Comparison of ENCODE assay signal across 1 cellular context in genomic region chr2:207044963-207045362, GRCh38.
A peak's percentile ranks its signal among the peaks of the same experiment; 100 is the strongest.
TF ChIP-seq lines count a peak whose summit lies in the region.

No MANE protein-coding gene starts in this region.

TF ChIP-seq in HepG2, 621 proteins besides CTCF, POLR2A, EP300 and RAD21 (continued from another document and continues in another):
- TF ChIP-seq ARID3A (IDR thresholded peaks at IDR 0.05; ENCODE audit: low read depth, low read length) = no peak
- TF ChIP-seq TIGD3 (CRISPR knock-in tag; IDR thresholded peaks at IDR 0.05; ENCODE audit: borderline replicate concordance) = no peak
- no peak for TF ChIP-seq SIN3B (IDR thresholded peaks at IDR 0.05; ENCODE audit: low read length)
- no peak for TF ChIP-seq ZNF367 (CRISPR knock-in tag; IDR thresholded peaks at IDR 0.05; ENCODE audit: borderline replicate concordance)
- TF ChIP-seq ZNF747 (CRISPR knock-in tag; IDR thresholded peaks at IDR 0.05; ENCODE audit: borderline replicate concordance) = no peak
- TF ChIP-seq FOSL2 (CRISPR knock-in tag; IDR thresholded peaks at IDR 0.05) = no peak
- TF ChIP-seq ZNF709 (CRISPR knock-in tag; IDR thresholded peaks at IDR 0.05) = no peak
- peak; percentile 97 for TF ChIP-seq ZNF441 (CRISPR knock-in tag; IDR thresholded peaks at IDR 0.05; ENCODE audit: borderline replicate concordance)
- no peak for TF ChIP-seq ZNF281 (CRISPR knock-in tag; IDR thresholded peaks at IDR 0.05; ENCODE audit: borderline replicate concordance)
- TF ChIP-seq SOX13 (IDR thresholded peaks at IDR 0.05) = no peak
- no peak for TF ChIP-seq SOX13 (CRISPR knock-in tag; conservative IDR thresholded peaks at IDR 0.05 in 1 of 2, IDR thresholded peaks at IDR 0.05 in 1 of 2)
- no peak for TF ChIP-seq TFDP2 (CRISPR knock-in tag; IDR thresholded peaks at IDR 0.05)
- TF ChIP-seq HOMEZ (CRISPR knock-in tag; IDR thresholded peaks at IDR 0.05; ENCODE audit: low read depth) = peak; percentile 28; the same call in 1 of the 2 replicates
- no peak for TF ChIP-seq ADNP (CRISPR knock-in tag; IDR thresholded peaks at IDR 0.05)
- TF ChIP-seq ZNF549 (CRISPR knock-in tag; IDR thresholded peaks at IDR 0.05) = no peak
- TF ChIP-seq POLR2AphosphoS5 (IDR thresholded peaks at IDR 0.05; ENCODE audit: low read depth, low read length) = no peak
- TF ChIP-seq SOX5 (CRISPR knock-in tag; IDR thresholded peaks at IDR 0.05; ENCODE audit: borderline replicate concordance) = peak; percentile 45; the same call in 1 of the 2 replicates
- no peak for TF ChIP-seq HNRNPK (IDR thresholded peaks at IDR 0.05; ENCODE audit: low read depth, low read length, poor library complexity, severe bottlenecking)
- TF ChIP-seq AKAP8 (CRISPR knock-in tag; IDR thresholded peaks at IDR 0.05) = no peak
- no peak for TF ChIP-seq ARHGAP35 (CRISPR knock-in tag; IDR thresholded peaks at IDR 0.05; ENCODE audit: borderline replicate concordance)
- TF ChIP-seq HDAC2 (CRISPR knock-in tag; IDR thresholded peaks at IDR 0.05) = no peak
- no peak for TF ChIP-seq ZNF180 (CRISPR knock-in tag; IDR thresholded peaks at IDR 0.05; ENCODE audit: borderline replicate concordance, low read depth)
- no peak for TF ChIP-seq SNAI1 (CRISPR knock-in tag; IDR thresholded peaks at IDR 0.05; ENCODE audit: borderline replicate concordance)
- no peak for TF ChIP-seq SMAD9 (CRISPR knock-in tag; IDR thresholded peaks at IDR 0.05)
- TF ChIP-seq WIZ (CRISPR knock-in tag; IDR thresholded peaks at IDR 0.05) = no peak
- TF ChIP-seq GPBP1L1 (CRISPR knock-in tag; IDR thresholded peaks at IDR 0.05) = no peak
- no peak for TF ChIP-seq MXD1 (CRISPR knock-in tag; IDR thresholded peaks at IDR 0.05)
- TF ChIP-seq KMT2B (CRISPR knock-in tag; IDR thresholded peaks at IDR 0.05) = no peak
- TF ChIP-seq KDM1A (CRISPR knock-in tag; IDR thresholded peaks at IDR 0.05) = no peak
- no peak for TF ChIP-seq SOX6 (IDR thresholded peaks at IDR 0.05)
- peak; percentile 22; the same call in 1 of the 2 replicates for TF ChIP-seq SOX6 (CRISPR knock-in tag; IDR thresholded peaks at IDR 0.05)
- no peak for TF ChIP-seq NFE2L1 (CRISPR knock-in tag; IDR thresholded peaks at IDR 0.05; ENCODE audit: borderline replicate concordance)
- TF ChIP-seq TMF1 (CRISPR knock-in tag; IDR thresholded peaks at IDR 0.05; ENCODE audit: low read depth) = no peak
- no peak for TF ChIP-seq RELA (CRISPR knock-in tag; IDR thresholded peaks at IDR 0.05)
- no peak for TF ChIP-seq PHB2 (IDR thresholded peaks at IDR 0.05; ENCODE audit: partially characterized antibody)
- no peak for TF ChIP-seq NFE2 (CRISPR knock-in tag; IDR thresholded peaks at IDR 0.05)
- no peak for TF ChIP-seq HES4 (CRISPR knock-in tag; IDR thresholded peaks at IDR 0.05; ENCODE audit: borderline replicate concordance)
- TF ChIP-seq ZNF777 (CRISPR knock-in tag; IDR thresholded peaks at IDR 0.05) = no peak
- 0 out of 2 replicates have a peak, but pooled peaks have one; percentile 31 for TF ChIP-seq HNF1B (CRISPR knock-in tag; IDR thresholded peaks at IDR 0.05)
- peak; percentile 86; the same call in 1 of the 2 replicates for TF ChIP-seq ZKSCAN5 (CRISPR knock-in tag; IDR thresholded peaks at IDR 0.05)
- TF ChIP-seq NR2F2 (IDR thresholded peaks at IDR 0.05; ENCODE audit: borderline replicate concordance, low read depth) = no peak
- 0 out of 2 replicates have a peak, but pooled peaks have one; percentile 34 for TF ChIP-seq EHMT2 (IDR thresholded peaks at IDR 0.05; ENCODE audit: borderline replicate concordance, low read depth, low read length)
- no peak for TF ChIP-seq ZBTB7A (CRISPR knock-in tag; IDR thresholded peaks at IDR 0.05)
- TF ChIP-seq ZBTB4 (CRISPR knock-in tag; IDR thresholded peaks at IDR 0.05; ENCODE audit: borderline replicate concordance) = no peak
- TF ChIP-seq ZSCAN29 (CRISPR knock-in tag; conservative IDR thresholded peaks at IDR 0.05) = no peak
- TF ChIP-seq THAP8 (CRISPR knock-in tag; IDR thresholded peaks at IDR 0.05; ENCODE audit: borderline replicate concordance) = no peak
- no peak for TF ChIP-seq NCOA1 (CRISPR knock-in tag; IDR thresholded peaks at IDR 0.05)
- TF ChIP-seq ZNF704 (CRISPR knock-in tag; IDR thresholded peaks at IDR 0.05; ENCODE audit: borderline replicate concordance) = no peak
- TF ChIP-seq CEBPG (CRISPR knock-in tag; IDR thresholded peaks at IDR 0.05) = no peak
- peak; percentile 44 for TF ChIP-seq HNF4A (CRISPR knock-in tag; IDR thresholded peaks at IDR 0.05)
- TF ChIP-seq ZNF138 (CRISPR knock-in tag; IDR thresholded peaks at IDR 0.05; ENCODE audit: low read depth) = no peak
